23 cellular contexts compared by ENCODE assay signal in genomic region chr12:100337727-100338126, GRCh38. TPM values are rescaled to one million over a fixed set of nuclear protein-coding genes. Genes with fewer than 3 reads are reported as not detected.
DNase-seq lines count a peak whose midpoint lies in the region; ATAC-seq, FAIRE-seq and TF ChIP-seq lines count a peak whose summit lies in the region.
"Had no signal": no experiment of that assay in that cellular context is flagged by ENCODE, and none has a peak within 500 bp of the region (broad histone marks: within the 10 kb centered on the region; RNA-seq: fewer than 3 reads in every experiment).

No MANE protein-coding gene starts in this region.

- peak; percentile 73 for FAIRE-seq in colon (lab: Jason Lieb, UNC)

- DNase-seq in NCI-H2196 (lab: John Stamatoyannopoulos, UW; ENCODE audit: unreplicated experiment) (peak; percentile 18), NCI-H2196 treated with DMSO at 0.1 percent for 48 hours (lab: John Stamatoyannopoulos, UW; ENCODE audit: unreplicated experiment) (no peak), mucosa of descending colon (peak in 1 of 3 donors; percentile 65), NCI-H2171 treated with DMSO at 0.1 percent for 48 hours (lab: John Stamatoyannopoulos, UW) (no peak), chondrocyte (ENCODE audit: low spot score) (no peak)
- DNase-seq: Caco-2; CD4-positive, CD25-positive, alpha-beta regulatory T cell; DMS153; GF-D8; GOT3; KG1; NCI-H1436; NCI-H1930; NCI-H2227 treated with DMSO at 0.1 percent for 48 hours; NCI-H510A treated with DMSO at 0.1 percent for 48 hours; NCI-H82 had no signal

- no peak overlapping the region for H3K4me3 Mint-ChIP-seq in chondrocyte (ENCODE audit: unreplicated experiment)
- H3K4me3 Mint-ChIP-seq: B cell; CD4-positive, CD25-positive, alpha-beta regulatory T cell had no signal

- peaks cover 27% of the 10 kb centered on the region for H3K36me3 Mint-ChIP-seq in chondrocyte (ENCODE audit: low read depth)

- TF ChIP-seq CTCF in mucosa of descending colon (IDR thresholded peaks at IDR 0.05) (no peak), chondrocyte (IDR thresholded peaks at IDR 0.05) (no peak)

- peaks cover 3% of the 10 kb centered on the region for H3K9me3 Mint-ChIP-seq in chondrocyte (ENCODE audit: low read depth)

- H3K4me3 ChIP-seq in mucosa of descending colon: no peak overlapping the region

- ATAC-seq in mucosa of descending colon: peak; percentile 80
- no peak for ATAC-seq in HG02642 (IDR thresholded peaks at IDR 0.05; ENCODE audit: poor library complexity, unreplicated experiment)
- ATAC-seq in GM19324 (IDR thresholded peaks at IDR 0.05; ENCODE audit: low FRiP score, unreplicated experiment): no peak

- no peaks in the 10 kb centered on the region for H3K27me3 Mint-ChIP-seq in chondrocyte (ENCODE audit: low read depth)
- H3K27me3 Mint-ChIP-seq: B cell; CD4-positive, CD25-positive, alpha-beta regulatory T cell had no signal

- H3K4me1 Mint-ChIP-seq in chondrocyte (ENCODE audit: low read depth): no peaks in the 10 kb centered on the region
- H3K4me1 Mint-ChIP-seq: B cell had no signal

- intact Hi-C loops in mucosa of descending colon (cut with DNase I, micrococcal nuclease): no loop called here

- H3K4me1 ChIP-seq in mucosa of descending colon (ENCODE audit: low read depth): peaks cover 9% of the 10 kb centered on the region

- no peaks in the 10 kb centered on the region for H3K36me3 ChIP-seq in mucosa of descending colon (ENCODE audit: low read depth)

- H3K9me3 ChIP-seq in mucosa of descending colon: no peaks in the 10 kb centered on the region
- H3K9me3 ChIP-seq: Caco-2 had no signal

- H3K27ac Mint-ChIP-seq in chondrocyte (ENCODE audit: unreplicated experiment): no peak overlapping the region
- H3K27ac Mint-ChIP-seq: B cell; CD4-positive, CD25-positive, alpha-beta regulatory T cell had no signal

RNA-seq across cellular contexts. Expression of gene SLC17A8, which starts 19.1 kb away (rescaled TPM):
- 1 to 10 TPM; 2.6 to 3.0 (median 2.7) TPM for total RNA-seq in mucosa of descending colon
- not detected in 3 replicates for total RNA-seq in chondrocyte
- total RNA-seq: A172; B cell; Caco-2; CD4-positive, CD25-positive, alpha-beta regulatory T cell; Daoy; M059J had no signal
